ENCODE assay signal across 24 cellular contexts in genomic region chr11:37107415-37107814, GRCh38.
DNase-seq lines count a peak whose midpoint lies in the region; ATAC-seq and TF ChIP-seq lines count a peak whose summit lies in the region.
"Had no signal": no experiment of that assay in that cellular context is flagged by ENCODE, and none has a peak within 500 bp of the region (broad histone marks: within the 10 kb centered on the region; RNA-seq: fewer than 3 reads in every experiment).

No MANE protein-coding gene starts in this region.

- TF ChIP-seq CTCF in C4-2B (conservative IDR thresholded peaks at IDR 0.05) (peak; percentile 47), mesothelial cell of epicardium (IDR thresholded peaks at IDR 0.05; ENCODE audit: unreplicated experiment) (peak; percentile 76), foreskin fibroblast (IDR thresholded peaks at IDR 0.05; ENCODE audit: low read depth, low read length) (no peak)

- H3K4me1 Mint-ChIP-seq in mesothelial cell of epicardium = peaks cover 41% of the 10 kb centered on the region
- H3K4me1 Mint-ChIP-seq: IgD-negative memory B cell; stimulated activated naive B cell treated with anti-CD40 and anti-IgM and Interleukin-4, amounts not matched to agents 10 μg/mL and 1 μg/mL and 100 μg/mL, for 72 hours; WTC11 had no signal

- no peaks in the 10 kb centered on the region for H3K36me3 ChIP-seq in SK-N-MC (ENCODE audit: insufficient read depth, low read length)
- H3K36me3 ChIP-seq: prostate gland, sigmoid colon had no signal

- DNase-seq in Kasumi-1 (lab: John Stamatoyannopoulos, UW) (peak; percentile 9 to 44), SK-N-MC (ENCODE audit: low read depth, low spot score) (no peak), mesothelial cell of epicardium (ENCODE audit: low spot score in 2 of 2, unreplicated experiment in 2 of 2) (no peak), left colon (no peak), amniotic stem cell (lab: John Stamatoyannopoulos, UW) (no peak), COLO668 (lab: John Stamatoyannopoulos, UW; ENCODE audit: unreplicated experiment) (no peak), foreskin fibroblast (no peak)
- DNase-seq: activated naive CD4-positive, alpha-beta T cell; activated T-cell treated with anti-CD3 and anti-CD28 coated beads, Interleukin-2, amount 50 U/mL, for 72 hours; body of pancreas; effector memory CD4-positive, alpha-beta T cell; erythroblast; foreskin melanocyte; GOT3; NCI-H2029; NCI-H2227 treated with DMSO at 0.1 percent for 48 hours; NCI-H526 treated with DMSO at 0.1 percent for 48 hours; sigmoid colon; stimulated activated naive B cell treated with anti-CD40 and anti-IgM and Interleukin-4, amounts not matched to agents 10 μg/mL and 1 μg/mL and 100 μg/mL, for 72 hours; T-helper 9 cell had no signal

- H3K27ac Mint-ChIP-seq in mesothelial cell of epicardium = no peak overlapping the region
- H3K27ac Mint-ChIP-seq: activated T-cell treated with anti-CD3 and anti-CD28 coated beads, Interleukin-2, amount 50 U/mL, for 72 hours; IgD-negative memory B cell; stimulated activated naive B cell treated with anti-CD40 and anti-IgM and Interleukin-4, amounts not matched to agents 10 μg/mL and 1 μg/mL and 100 μg/mL, for 72 hours; WTC11 had no signal

- no peak for ATAC-seq in left colon
- ATAC-seq: activated T-cell treated with anti-CD3 and anti-CD28 coated beads, Interleukin-2, amount 50 U/mL, for 72 hours; body of pancreas; stimulated activated naive B cell treated with anti-CD40 and anti-IgM and Interleukin-4, amounts not matched to agents 10 μg/mL and 1 μg/mL and 100 μg/mL, for 72 hours; WTC11 had no signal

- H3K4me3 Mint-ChIP-seq in mesothelial cell of epicardium = no peak overlapping the region
- H3K4me3 Mint-ChIP-seq: activated T-cell treated with anti-CD3 and anti-CD28 coated beads, Interleukin-2, amount 50 U/mL, for 72 hours; IgD-negative memory B cell; stimulated activated naive B cell treated with anti-CD40 and anti-IgM and Interleukin-4, amounts not matched to agents 10 μg/mL and 1 μg/mL and 100 μg/mL, for 72 hours; WTC11 had no signal

- no peaks in the 10 kb centered on the region for H3K9me3 ChIP-seq in SK-N-MC (ENCODE audit: low read depth, low read length)
- H3K9me3 ChIP-seq: body of pancreas, prostate gland, sigmoid colon had no signal

- H3K4me3 ChIP-seq in SK-N-MC (peak overlapping the region; percentile 67), foreskin fibroblast (ENCODE audit: low read depth in 1 of 2, low read length in 2 of 2) (no peak overlapping the region)
- H3K4me3 ChIP-seq: body of pancreas, prostate gland, sigmoid colon had no signal

- H3K9ac ChIP-seq in SK-N-MC (ENCODE audit: insufficient read length) = no peak overlapping the region

- no peaks in the 10 kb centered on the region for H3K27me3 Mint-ChIP-seq in mesothelial cell of epicardium (ENCODE audit: low read depth)
- H3K27me3 Mint-ChIP-seq: IgD-negative memory B cell; stimulated activated naive B cell treated with anti-CD40 and anti-IgM and Interleukin-4, amounts not matched to agents 10 μg/mL and 1 μg/mL and 100 μg/mL, for 72 hours had no signal

- no peaks in the 10 kb centered on the region for H3K36me3 Mint-ChIP-seq in mesothelial cell of epicardium
- H3K36me3 Mint-ChIP-seq: IgD-negative memory B cell; stimulated activated naive B cell treated with anti-CD40 and anti-IgM and Interleukin-4, amounts not matched to agents 10 μg/mL and 1 μg/mL and 100 μg/mL, for 72 hours had no signal

- peaks cover 6% of the 10 kb centered on the region for H3K9me3 Mint-ChIP-seq in mesothelial cell of epicardium

- H3K27ac ChIP-seq in C4-2B = no peak overlapping the region
- H3K27ac ChIP-seq in SK-N-MC = peak overlapping the region; percentile 95
- H3K27ac ChIP-seq: body of pancreas, prostate gland, sigmoid colon had no signal

- intact Hi-C loops in left colon (cut with DNase I, micrococcal nuclease) = no loop called here

Comparison
In these comparisons a context has a peak if more than half of its experiments do, and no peak if none do; other contexts are left out.
1. DNase-seq: peak in Kasumi-1 (2 of 2); none in SK-N-MC (single experiment), mesothelial cell of epicardium (0 of 2), left colon (0 of 2), amniotic stem cell (single experiment), COLO668 (single experiment) and foreskin fibroblast (0 of 2).